ENCODE assay signal across 8 cellular contexts in genomic region chr1:45522324-45523104, GRCh38. TPM values are rescaled to one million over a fixed set of nuclear protein-coding genes. Genes with fewer than 3 reads are reported as not detected.
DNase-seq lines count a peak whose midpoint lies in the region; ATAC-seq and TF ChIP-seq lines count a peak whose summit lies in the region.

No MANE protein-coding gene starts in this region.

- no peaks in the 10 kb centered on the region for H3K9me3 ChIP-seq in heart left ventricle
- no peaks in the 10 kb centered on the region for H3K9me3 ChIP-seq in fibroblast of lung (ENCODE audit: control insufficient read depth, insufficient read depth, low read depth, low read length)
- no peaks in the 10 kb centered on the region for H3K9me3 ChIP-seq in psoas muscle

- H3K27me3 ChIP-seq in heart left ventricle (no peaks in the 10 kb centered on the region), fibroblast of lung (ENCODE audit: control insufficient read depth, insufficient read depth, low read length) (no peaks in the 10 kb centered on the region), psoas muscle (ENCODE audit: insufficient read depth in 3 of 3, low read length in 2 of 3) (no peaks in the 10 kb centered on the region)

- TF ChIP-seq CTCF in heart left ventricle (IDR thresholded peaks at IDR 0.05) (no peak), fibroblast of lung (conservative IDR thresholded peaks at IDR 0.05 in 1 of 2, IDR thresholded peaks at IDR 0.05 in 1 of 2; ENCODE audit: low read depth in 1 of 2, low read length in 2 of 2) (no peak), psoas muscle (IDR thresholded peaks at IDR 0.05) (no peak), GM10248 (IDR thresholded peaks at IDR 0.05; ENCODE audit: control extremely low read depth, extremely low read depth, low read depth, missing control alignments) (no peak)

- peak overlapping the region; percentile 63 for H2AFZ ChIP-seq in fibroblast of lung (ENCODE audit: low read length)

- ATAC-seq in heart left ventricle (no peak), left cardiac atrium (no peak), psoas muscle (peak in 1 of 4 donors; percentile 1), GM18858 (IDR thresholded peaks at IDR 0.05; ENCODE audit: unreplicated experiment) (no peak)

- H3K4me1 ChIP-seq in heart left ventricle (peaks cover 0 to 37% (median 15%) of the 10 kb centered on the region in 12 donors), fibroblast of lung (ENCODE audit: control insufficient read depth, extremely low read depth, insufficient read depth, low read length) (peaks cover 6% of the 10 kb centered on the region), psoas muscle (peaks cover 14% of the 10 kb centered on the region)

- 83 to 87% (median 85%) methylated on average over 21 of the region's 21 CpGs for WGBS in heart left ventricle, 4 donors
- 83 to 86% (median 83%) methylated on average over 21 of the region's 21 CpGs for WGBS in psoas muscle, 3 donors

- POLR2A ChIA-PET in GM10248 (lab: Yijun Ruan, JAX): interaction anchor here (0.5 to 3.7 kb wide), 38 partner anchors 11 to 1788 kb away, joined by 3 to 87 read pairs (median 6); partner anchors contain the start of genes AKR1A1, CCDC163, GPBP1L1 and HECTD3

- no peak for TF ChIP-seq POLR2A in heart left ventricle (IDR thresholded peaks at IDR 0.05)

- peaks cover 36% of the 10 kb centered on the region for H3K79me2 ChIP-seq in fibroblast of lung (ENCODE audit: control insufficient read depth, insufficient read depth, low read length)

- intact Hi-C loops in heart left ventricle (cut with DNase I): loop anchor here in 3 of 10 donors (2.0 to 10.0 kb wide), 3 partner anchors 28 to 165 kb away; partner anchors contain the start of genes GPBP1L1 (in 3 of the 3), TMEM69 (in 3 of the 3) and AKR1A1 (in 1 of the 3)
- intact Hi-C loops in left cardiac atrium (cut with DNase I): loop anchor here in 1 of 2 donors (5.0 kb wide), 1 partner anchor 50 kb away; no protein-coding TSS in a partner anchor
- intact Hi-C loops in psoas muscle (cut with DNase I): no loop called here

- H4K20me1 ChIP-seq in fibroblast of lung (ENCODE audit: control insufficient read depth, extremely low read depth, insufficient read depth, low read length): peaks cover 2% of the 10 kb centered on the region

- CTCF ChIA-PET in GM10248 (lab: Yijun Ruan, JAX): interaction anchor here (0.9 to 2.5 kb wide), 7 partner anchors 10 to 48 kb away, joined by 3 to 12 read pairs (median 6); no protein-coding TSS in a partner anchor

- peak overlapping the region; percentile 86 for H3K4me2 ChIP-seq in fibroblast of lung (ENCODE audit: extremely low read depth, insufficient read depth, low read length)

- DNase-seq in heart left ventricle (no peak), left cardiac atrium (no peak), SHP77 treated with DMSO at 0.1 percent for 48 hours (lab: John Stamatoyannopoulos, UW) (peak; percentile 15), fibroblast of lung (ENCODE audit: low read depth in 2 of 2) (peak in 1 of 2 donors; percentile 73), psoas muscle (no peak), iPS-NIHi11 (ENCODE audit: low spot score) (no peak), GM10248 (ENCODE audit: extremely low spot score) (no peak)

- peak overlapping the region; percentile 61 for H3K9ac ChIP-seq in fibroblast of lung (ENCODE audit: insufficient read depth, low read length)

- peaks cover 0 to 15% (median 12%) of the 10 kb centered on the region in 9 donors for H3K36me3 ChIP-seq in heart left ventricle
- no peaks in the 10 kb centered on the region for H3K36me3 ChIP-seq in fibroblast of lung (ENCODE audit: control insufficient read depth, insufficient read depth, low read length)
- peaks cover 2 to 12% of the 10 kb centered on the region in 2 donors for H3K36me3 ChIP-seq in psoas muscle (ENCODE audit: insufficient read depth in 1 of 2, low read depth in 1 of 2)

- H3K4me3 ChIP-seq in heart left ventricle: peak overlapping the region; percentile 69 to 99 (median 84)
- H3K4me3 ChIP-seq in fibroblast of lung (replicated peaks in 1 of 4; ENCODE audit: control extremely low read depth in 1 of 4, insufficient read depth in 1 of 4, low read depth in 3 of 4, low read length in 4 of 4): peak overlapping the region; percentile 41 to 97 (median 76)
- H3K4me3 ChIP-seq in psoas muscle: peak overlapping the region; percentile 89

- H3K27ac ChIP-seq in heart left ventricle: peak overlapping the region; percentile 67 to 98 (median 94)
- H3K27ac ChIP-seq in fibroblast of lung (ENCODE audit: insufficient read depth, low read length): peak overlapping the region; percentile 96
- peak overlapping the region; percentile 95 for H3K27ac ChIP-seq in psoas muscle

RNA-seq across cellular contexts. Expression of gene PRDX1, which starts 0.8 kb away (rescaled TPM):
- 100 to 1,000 TPM; 249 to 501 (median 313) TPM for total RNA-seq in heart left ventricle
- polyA plus RNA-seq in heart left ventricle: 100 to 1,000 TPM; 440 to 671 TPM
- 100 to 1,000 TPM; 599 to 604 TPM for total RNA-seq in left cardiac atrium
- 336 and 420 TPM in 2 replicates for total RNA-seq in fibroblast of lung
- polyA plus RNA-seq in fibroblast of lung: 721 and 789 TPM in 2 replicates
- 731 and 776 TPM in 2 replicates for polyA plus RNA-seq in fibroblast of lung (2012)
- 81.9 and 122 TPM in 2 replicates for polyA minus RNA-seq in fibroblast of lung (ENCODE audit: low replicate concordance)
- 100 to 1,000 TPM; 354 to 642 (median 440) TPM for total RNA-seq in psoas muscle
- polyA plus RNA-seq in psoas muscle: 1,000 to 10,000 TPM in 1 of 3 donors, 100 to 1,000 TPM in 2; 524 to 1,179 (median 653) TPM

RNA-seq across cellular contexts. Expression of gene MMACHC, which starts 22.4 kb away (rescaled TPM):
- total RNA-seq in heart left ventricle: 10 to 100 TPM in 7 of 9 donors, 1 to 10 TPM in 2; 8.0 to 23.4 (median 13.8) TPM
- polyA plus RNA-seq in heart left ventricle: 10 to 100 TPM in 1 of 2 donors, 1 to 10 TPM in 1; 6.8 to 10.2 TPM
- 10 to 100 TPM; 19.5 to 23.4 TPM for total RNA-seq in left cardiac atrium
- 2.3 and 2.6 TPM in 2 replicates for total RNA-seq in fibroblast of lung
- polyA plus RNA-seq in fibroblast of lung: 4.2 and 5.9 TPM in 2 replicates
- 4.3 and 8.3 TPM in 2 replicates for polyA plus RNA-seq in fibroblast of lung (2012)
- 16.9 and 28.9 TPM in 2 replicates for polyA minus RNA-seq in fibroblast of lung (ENCODE audit: low replicate concordance)
- total RNA-seq in psoas muscle: 10 to 100 TPM in 1 of 4 donors, 1 to 10 TPM in 3; 3.6 to 14.9 (median 6.7) TPM
- polyA plus RNA-seq in psoas muscle: 1 to 10 TPM; 2.3 to 9.3 (median 3.8) TPM

RNA-seq across cellular contexts. Expression of gene CCDC163, which starts 22.6 kb away (rescaled TPM):
- total RNA-seq in heart left ventricle: 1 to 10 TPM in 3 of 9 donors, under 1 TPM in 5, not detected in 1; 0.16 to 2.2 (median 0.73) TPM
- 1 to 10 TPM in 1 of 2 donors, under 1 TPM in 1; 0.34 to 1.8 TPM for polyA plus RNA-seq in heart left ventricle
- 1 to 10 TPM; 2.2 to 2.7 TPM for total RNA-seq in left cardiac atrium
- 1.0 and 1.2 TPM in 2 replicates for total RNA-seq in fibroblast of lung
- 0.85 and 1.6 TPM in 2 replicates for polyA plus RNA-seq in fibroblast of lung
- polyA plus RNA-seq in fibroblast of lung (2012): 0.83 and 1.0 TPM in 2 replicates
- 3.4 TPM in 1 of 2 replicates, not detected in the other for polyA minus RNA-seq in fibroblast of lung (ENCODE audit: low replicate concordance)
- total RNA-seq in psoas muscle: under 1 TPM; 0.25 to 0.64 (median 0.44) TPM
- under 1 TPM; 0.69 to 0.82 (median 0.69) TPM for polyA plus RNA-seq in psoas muscle

RNA-seq across cellular contexts. Expression of gene AKR1A1, which starts 28.1 kb away (rescaled TPM):
- 100 to 1,000 TPM in 1 of 9 donors, 10 to 100 TPM in 8; 28.0 to 148 (median 42.6) TPM for total RNA-seq in heart left ventricle
- 10 to 100 TPM; 45.8 to 77.7 TPM for polyA plus RNA-seq in heart left ventricle
- total RNA-seq in left cardiac atrium: 100 to 1,000 TPM in 1 of 2 donors, 10 to 100 TPM in 1; 96.8 to 103 TPM
- 110 and 123 TPM in 2 replicates for total RNA-seq in fibroblast of lung
- polyA plus RNA-seq in fibroblast of lung: 110 and 120 TPM in 2 replicates
- polyA plus RNA-seq in fibroblast of lung (2012): 127 and 150 TPM in 2 replicates
- 136 and 170 TPM in 2 replicates for polyA minus RNA-seq in fibroblast of lung (ENCODE audit: low replicate concordance)
- 10 to 100 TPM; 35.6 to 69.6 (median 51.3) TPM for total RNA-seq in psoas muscle
- polyA plus RNA-seq in psoas muscle: 10 to 100 TPM; 37.9 to 91.5 (median 45.5) TPM

RNA-seq across cellular contexts. Expression of gene TESK2, which starts 31.6 kb away (rescaled TPM):
- total RNA-seq in heart left ventricle: 1 to 10 TPM in 8 of 9 donors, under 1 TPM in 1; 0.74 to 4.7 (median 1.5) TPM
- polyA plus RNA-seq in heart left ventricle: 1 to 10 TPM in 1 of 2 donors, under 1 TPM in 1; 0.50 to 2.1 TPM
- total RNA-seq in left cardiac atrium: 1 to 10 TPM; 1.4 to 2.8 TPM
- total RNA-seq in fibroblast of lung: 2.6 and 4.3 TPM in 2 replicates
- polyA plus RNA-seq in fibroblast of lung: 1.2 and 1.7 TPM in 2 replicates
- polyA plus RNA-seq in fibroblast of lung (2012): 0.89 and 1.3 TPM in 2 replicates
- 2.7 and 7.3 TPM in 2 replicates for polyA minus RNA-seq in fibroblast of lung (ENCODE audit: low replicate concordance)
- 1 to 10 TPM; 1.9 to 5.0 (median 2.3) TPM for total RNA-seq in psoas muscle
- polyA plus RNA-seq in psoas muscle: 1 to 10 TPM in 2 of 3 donors, under 1 TPM in 1; 0.73 to 4.3 (median 2.0) TPM
